ENCODE assay signal across 11 cellular contexts in genomic region chr1:245025525-245025924, GRCh38.
"Had no signal": no experiment of that assay in that cellular context is flagged by ENCODE, and none has a peak within 500 bp of the region (broad histone marks: within the 10 kb centered on the region; RNA-seq: fewer than 3 reads in every experiment).

No MANE protein-coding gene starts in this region.

- DNase-seq: GM23248, GOT3, H7, H9, HCEC 1CT, HFFc6 had no signal

- H3K4me1 ChIP-seq: HAP-1 had no signal

- H2AFZ ChIP-seq: GM23248, GM23338 had no signal

- H3K9ac ChIP-seq: GM23248 had no signal

- H3K27ac ChIP-seq: GM23248 had no signal

- ATAC-seq: GM23338, HCT116 had no signal

- H3K4me3 ChIP-seq: GM23248, GM23338, HAP-1 had no signal

- FAIRE-seq: H1, H54 had no signal

- H3K36me3 ChIP-seq: HAP-1 had no signal

- H3K4me2 ChIP-seq: GM23338 had no signal

- H3K9me3 ChIP-seq: HAP-1 had no signal
